Comparison of ENCODE assay signal across 8 cellular contexts in genomic region chr9:131394464-131395026, GRCh38. TPM values are rescaled to one million over a fixed set of nuclear protein-coding genes. Genes with fewer than 3 reads are reported as not detected.
DNase-seq lines count a peak whose midpoint lies in the region; ATAC-seq and TF ChIP-seq lines count a peak whose summit lies in the region.

No MANE protein-coding gene starts in this region.

- ATAC-seq in omental fat pad (ENCODE audit: low FRiP score) = peak; percentile 36

- peaks cover 40% of the 10 kb centered on the region for H3K4me1 ChIP-seq in HAP-1

- TF ChIP-seq CTCF in GM06990 (IDR thresholded peaks at IDR 0.05; ENCODE audit: insufficient read depth, low read length, poor library complexity, severe bottlenecking) (no peak), foreskin fibroblast (IDR thresholded peaks at IDR 0.05; ENCODE audit: low read depth, low read length) (no peak), omental fat pad (IDR thresholded peaks at IDR 0.05) (no peak)

- H3K4me3 ChIP-seq in GM06990 (replicated peaks; ENCODE audit: low read depth, low read length) (peak overlapping the region; percentile 68), HAP-1 (peak overlapping the region; percentile 54), foreskin fibroblast (ENCODE audit: low read depth in 1 of 2, low read length in 2 of 2) (peak overlapping the region; percentile 65 to 78)

- H3K9me3 ChIP-seq in HAP-1 = no peaks in the 10 kb centered on the region

- peak; percentile 69 for DNase-seq in GM06990 (ENCODE audit: extremely low read depth, insufficient read length)
- peak in 1 of 2 experiments; percentile 56 for DNase-seq in HAP-1 (ENCODE audit: low spot score in 2 of 2)
- DNase-seq in NCI-H774 (lab: John Stamatoyannopoulos, UW) = peak; percentile 35
- DNase-seq in activated gamma-delta T cell (lab: John Stamatoyannopoulos, UW) = peak; percentile 34
- DNase-seq in foreskin fibroblast = peak in 1 of 2 donors; percentile 65
- DNase-seq in omental fat pad (ENCODE audit: low spot score) = no peak
- DNase-seq in NCI-H2107 treated with DMSO at 0.1 percent for 48 hours (lab: John Stamatoyannopoulos, UW; ENCODE audit: unreplicated experiment) = no peak
- no peak for DNase-seq in DMS114 treated with DMSO at 0.1 percent for 48 hours (lab: John Stamatoyannopoulos, UW; ENCODE audit: unreplicated experiment)

- H3K36me3 ChIP-seq in GM06990 (ENCODE audit: control insufficient read depth, insufficient read depth, low read length) (no peaks in the 10 kb centered on the region), HAP-1 (replicated peaks) (peaks cover 18% of the 10 kb centered on the region)

- no peaks in the 10 kb centered on the region for H3K27me3 ChIP-seq in GM06990 (replicated peaks; ENCODE audit: control insufficient read depth, insufficient read depth, low read length)
- H3K27me3 ChIP-seq in HAP-1 (ENCODE audit: low read depth) = no peaks in the 10 kb centered on the region

- in situ Hi-C loops in HAP-1 (cut with MboI; ENCODE audit: low sequenced_read_pairs) = no loop called here

RNA-seq across cellular contexts. Expression of gene PRRC2B, which starts 0.7 kb away (rescaled TPM):
- 100 to 1,000 TPM in 2 of 4 donors, 10 to 100 TPM in 2; 80.7 to 126 (median 100) TPM for total RNA-seq in omental fat pad

Comparison
In these comparisons a context has a peak if more than half of its experiments do, and no peak if none do; other contexts are left out.
1. DNase-seq: peak in GM06990 (single experiment), NCI-H774 (single experiment) and activated gamma-delta T cell (single experiment); none in omental fat pad (single experiment), NCI-H2107 treated with DMSO at 0.1 percent for 48 hours (single experiment) and DMS114 treated with DMSO at 0.1 percent for 48 hours (single experiment).
2. Peak in every context shown above with its lines, with median percentiles within 50 percentile points of each other: H3K4me3 ChIP-seq.